20 cellular contexts compared by ENCODE assay signal in genomic region chr2:176710657-176711197, GRCh38.
DNase-seq lines count a peak whose midpoint lies in the region; TF ChIP-seq lines count a peak whose summit lies in the region.
"Had no signal": no experiment of that assay in that cellular context is flagged by ENCODE, and none has a peak within 500 bp of the region (broad histone marks: within the 10 kb centered on the region; RNA-seq: fewer than 3 reads in every experiment).

No MANE protein-coding gene starts in this region.

- H3K9ac ChIP-seq in mammary epithelial cell (ENCODE audit: insufficient read depth, low read length) = no peak overlapping the region

- CTCF ChIA-PET in mammary epithelial cell (lab: Charles Lee; ENCODE audit: low non-redundant PET) = no interaction called here

- TF ChIP-seq EP300 in sigmoid colon (IDR thresholded peaks at IDR 0.05) = no peak

- no TSS peak for BruUV-seq in mammary epithelial cell (replicated peaks; lab: Mats Ljungman, UMichigan)

- peak; percentile 2 to 4 for DNase-seq in NCI-H446 (lab: John Stamatoyannopoulos, UW)
- no peak for DNase-seq in NCI-H446 treated with DMSO at 0.1 percent for 48 hours (lab: John Stamatoyannopoulos, UW)
- DNase-seq in NCI-H82 treated with DMSO at 0.1 percent for 48 hours (lab: John Stamatoyannopoulos, UW; ENCODE audit: unreplicated experiment) = peak; percentile 93
- peak; percentile 28 for DNase-seq in choroid plexus epithelial cell (ENCODE audit: low read depth)
- DNase-seq in sigmoid colon = peak; percentile 64
- no peak for DNase-seq in mammary epithelial cell
- DNase-seq in activated effector memory CD4-positive, alpha-beta T cell treated with Interleukin-2 at 50 U/mL for 16 hours = no peak
- DNase-seq in retina = no peak
- DNase-seq: Caco-2, HCEC 1CT, MV-4-11, NCI-H146, NCI-H2081 treated with DMSO at 0.1 percent for 48 hours, NCI-H345, NCI-H748 treated with DMSO at 0.1 percent for 48 hours, T-helper 1 cell had no signal

- H3K4me1 ChIP-seq in sigmoid colon = no peaks in the 10 kb centered on the region
- no peaks in the 10 kb centered on the region for H3K4me1 ChIP-seq in mammary epithelial cell (ENCODE audit: insufficient read depth, low read length)
- H3K4me1 ChIP-seq: Caco-2, SJSA1 had no signal

- intact Hi-C loops in sigmoid colon (cut with DNase I) (no loop called here), mammary epithelial cell (cut with micrococcal nuclease) (no loop called here)

- no peak for TF ChIP-seq POLR2A in sigmoid colon (IDR thresholded peaks at IDR 0.05)

- H3K27ac ChIP-seq in sigmoid colon (peak overlapping the region in 1 of 4 donors; percentile 27), mammary epithelial cell (ENCODE audit: insufficient read depth, low read depth, low read length) (no peak overlapping the region)
- H3K27ac ChIP-seq: 22Rv1, C4-2B, HL-60, SJSA1 had no signal

- in situ Hi-C loops in mammary epithelial cell (cut with MboI; ENCODE audit: low sequenced_read_pairs in 2 of 2) = no loop called here

- no peaks in the 10 kb centered on the region for H4K20me1 ChIP-seq in mammary epithelial cell (ENCODE audit: insufficient read depth, low read length)

- no peak overlapping the region for H3K4me3 ChIP-seq in choroid plexus epithelial cell (ENCODE audit: low read depth, low read length)
- no peak overlapping the region for H3K4me3 ChIP-seq in sigmoid colon
- H3K4me3 ChIP-seq in mammary epithelial cell (replicated peaks in 1 of 3; ENCODE audit: insufficient read depth in 1 of 3, low read depth in 2 of 3, low read length in 3 of 3) = no peak overlapping the region
- H3K4me3 ChIP-seq: SJSA1 had no signal

- H3K9me3 ChIP-seq in sigmoid colon (no peaks in the 10 kb centered on the region), mammary epithelial cell (replicated peaks; ENCODE audit: insufficient read depth, low read length) (no peaks in the 10 kb centered on the region)
- H3K9me3 ChIP-seq: Caco-2, SJSA1 had no signal

- dilution Hi-C loops in mammary epithelial cell (cut with HindIII; ENCODE audit: low sequenced_read_pairs) = no loop called here

- H3K36me3 ChIP-seq in sigmoid colon = no peaks in the 10 kb centered on the region
- no peaks in the 10 kb centered on the region for H3K36me3 ChIP-seq in mammary epithelial cell (ENCODE audit: insufficient read depth, low read length)
- H3K36me3 ChIP-seq: SJSA1 had no signal

- H2AFZ ChIP-seq in mammary epithelial cell (ENCODE audit: low read depth, low read length) = no peak overlapping the region

- no peak for TF ChIP-seq CTCF in choroid plexus epithelial cell (conservative IDR thresholded peaks at IDR 0.05; ENCODE audit: low read depth, low read length)
- no peak for TF ChIP-seq CTCF in sigmoid colon (IDR thresholded peaks at IDR 0.05)
- TF ChIP-seq CTCF in mammary epithelial cell (conservative IDR thresholded peaks at IDR 0.05 in 1 of 2, IDR thresholded peaks at IDR 0.05 in 1 of 2; ENCODE audit: extremely low read depth in 1 of 2, insufficient read depth in 1 of 2, low read depth in 1 of 2, low read length in 2 of 2) = no peak

- no peaks in the 10 kb centered on the region for H3K79me2 ChIP-seq in mammary epithelial cell (ENCODE audit: insufficient read depth, low read length)

- WGBS in sigmoid colon, 2 donors = 80 to 86% methylated on average over 7 of the region's 7 CpGs
- 42% methylated on average over 7 of the region's 7 CpGs for WGBS in mammary epithelial cell (ENCODE audit: low coverage, missing lambda C conversion rate)

- no peak overlapping the region for H3K4me2 ChIP-seq in mammary epithelial cell (ENCODE audit: insufficient read depth, low read depth, low read length)

- no peaks in the 10 kb centered on the region for H3K27me3 ChIP-seq in sigmoid colon
- peaks cover 5% of the 10 kb centered on the region for H3K27me3 ChIP-seq in mammary epithelial cell (ENCODE audit: insufficient read depth, low read length)

Comparison
In these comparisons a context has a peak if more than half of its experiments do, and no peak if none do; other contexts are left out.
1. DNase-seq: peak in NCI-H446 (2 of 2), NCI-H82 treated with DMSO at 0.1 percent for 48 hours (single experiment), choroid plexus epithelial cell (single experiment) and sigmoid colon (single experiment); none in NCI-H446 treated with DMSO at 0.1 percent for 48 hours (single experiment), mammary epithelial cell (single experiment), activated effector memory CD4-positive, alpha-beta T cell treated with Interleukin-2 at 50 U/mL for 16 hours (single experiment) and retina (single experiment).